25 cellular contexts compared by ENCODE assay signal in genomic region chr22:27761036-27761435, GRCh38.
"Had no signal": no experiment of that assay in that cellular context is flagged by ENCODE, and none has a peak within 500 bp of the region (broad histone marks: within the 10 kb centered on the region; RNA-seq: fewer than 3 reads in every experiment).

No MANE protein-coding gene starts in this region.

- H3K4me1 ChIP-seq: foreskin keratinocyte, left lung, parathyroid adenoma, thyroid gland, vagina had no signal

- H3K36me3 ChIP-seq: left lung, neutrophil, sigmoid colon, thyroid gland, vagina had no signal

- H3K36me3 Mint-ChIP-seq: natural killer cell; stimulated activated effector memory CD8-positive, alpha-beta T cell treated with anti-CD3 and anti-CD28 coated beads, Interleukin-12 subunit alpha, Interleukin-12 subunit beta, amount 100 ng/mL, for 72 hours had no signal

- H3K4me3 ChIP-seq: dorsolateral prefrontal cortex, left lung, psoas muscle, sigmoid colon, stomach, thyroid gland, vagina had no signal

- H3K27ac ChIP-seq: epithelial cell of prostate, foreskin keratinocyte, left lung, neutrophil, parathyroid adenoma, stomach, thyroid gland, vagina had no signal

- H3K79me2 ChIP-seq: parathyroid adenoma had no signal

- H3K9me3 ChIP-seq: left lung, neutrophil, psoas muscle, sigmoid colon, stomach, thyroid gland, vagina had no signal

- H3K4me1 Mint-ChIP-seq: natural killer cell; stimulated activated effector memory CD8-positive, alpha-beta T cell treated with anti-CD3 and anti-CD28 coated beads, Interleukin-12 subunit alpha, Interleukin-12 subunit beta, amount 100 ng/mL, for 72 hours had no signal

- FAIRE-seq: colon, keratinocyte had no signal

- H3K9me3 Mint-ChIP-seq: natural killer cell; stimulated activated effector memory CD8-positive, alpha-beta T cell treated with anti-CD3 and anti-CD28 coated beads, Interleukin-12 subunit alpha, Interleukin-12 subunit beta, amount 100 ng/mL, for 72 hours had no signal

- H3K27me3 ChIP-seq: dorsolateral prefrontal cortex, foreskin keratinocyte, left lung, neutrophil, sigmoid colon, stomach, thyroid gland, vagina had no signal

- H3K4me3 Mint-ChIP-seq: natural killer cell; stimulated activated effector memory CD8-positive, alpha-beta T cell treated with anti-CD3 and anti-CD28 coated beads, Interleukin-12 subunit alpha, Interleukin-12 subunit beta, amount 100 ng/mL, for 72 hours had no signal

- DNase-seq: cerebellar nuclear complex; dorsolateral prefrontal cortex; effector CD4-positive, alpha-beta T cell; foreskin keratinocyte; left lung; mesendoderm; natural killer cell; psoas muscle; right cardiac atrium; sigmoid colon; stimulated activated CD4-positive, alpha-beta T cell treated with anti-CD3 and anti-CD28 coated beads, Interleukin-2, amount 100 ng/mL, for 24 hours; stimulated activated CD4-positive, alpha-beta T cell treated with anti-CD3 and anti-CD28 coated beads, Interleukin-4, amount 100 ng/mL, for 24 hours; stimulated activated naive CD4-positive, alpha-beta T cell treated with Interleukin-2 at 50 U/mL for 16 hours; stomach; thyroid gland; trophoblast cell had no signal

- H2AFZ ChIP-seq: parathyroid adenoma had no signal

- ATAC-seq: esophagus mucosa; foreskin keratinocyte; left cardiac atrium; left lung; natural killer cell; right cardiac atrium; stimulated activated effector memory CD8-positive, alpha-beta T cell treated with anti-CD3 and anti-CD28 coated beads, Interleukin-12 subunit alpha, Interleukin-12 subunit beta, amount 100 ng/mL, for 72 hours had no signal

- H3K27ac Mint-ChIP-seq: natural killer cell; stimulated activated effector memory CD8-positive, alpha-beta T cell treated with anti-CD3 and anti-CD28 coated beads, Interleukin-12 subunit alpha, Interleukin-12 subunit beta, amount 100 ng/mL, for 72 hours had no signal
